Comparison of ENCODE assay signal across 24 cellular contexts in the genomic region with DNA sequence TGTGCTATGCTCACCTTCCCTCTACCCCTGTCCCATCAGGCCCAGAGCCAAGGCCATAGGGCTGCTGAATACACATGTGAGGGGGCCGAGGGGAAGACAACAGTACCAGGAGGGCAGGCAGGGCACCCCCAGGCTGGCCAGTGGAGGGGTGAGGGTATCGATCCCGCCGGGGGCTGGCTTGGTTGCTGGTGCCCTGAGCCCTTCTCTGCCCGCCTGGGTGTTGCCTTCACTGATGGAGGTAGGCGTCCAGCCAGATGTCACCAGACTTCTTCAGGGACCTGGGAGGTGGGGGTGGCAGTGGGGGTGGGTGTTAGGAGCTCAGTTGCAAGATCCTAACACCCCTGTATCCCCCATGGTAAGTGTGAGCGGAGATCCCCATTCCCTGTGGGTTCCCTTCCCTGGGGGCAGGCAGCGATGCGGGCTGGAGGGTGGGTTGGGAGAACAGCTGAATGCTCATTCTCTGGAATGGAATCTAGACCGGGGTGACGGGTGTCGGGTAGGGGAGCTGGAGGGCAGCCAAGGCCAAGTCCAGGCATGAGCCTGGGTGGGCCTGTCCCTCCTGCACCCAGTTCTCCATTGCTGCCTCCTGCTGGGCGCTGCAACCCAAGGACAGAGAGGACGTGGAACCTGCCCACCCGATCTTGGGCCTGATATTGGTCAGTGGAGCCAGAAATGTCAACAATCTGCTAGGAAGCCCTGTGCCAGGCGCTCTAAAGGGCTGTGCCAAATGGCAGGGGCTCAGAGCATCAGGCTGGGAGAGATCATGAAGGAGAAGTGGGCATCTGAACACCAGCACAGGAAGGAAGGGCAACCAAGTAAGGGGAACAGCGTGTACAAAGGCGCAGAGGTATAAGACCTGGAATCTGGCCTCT. TPM values are rescaled to one million over a fixed set of nuclear protein-coding genes. Genes with fewer than 3 reads are reported as not detected.
DNase-seq lines count a peak whose midpoint lies in the region; ATAC-seq and TF ChIP-seq lines count a peak whose summit lies in the region.
"Had no signal": no experiment of that assay in that cellular context is flagged by ENCODE, and none has a peak within 500 bp of the region (broad histone marks: within the 10 kb centered on the region; RNA-seq: fewer than 3 reads in every experiment).

No MANE protein-coding gene starts in this region.

- H3K27ac Mint-ChIP-seq in Calu3 (ENCODE audit: unreplicated experiment) = peak overlapping the region; percentile 39
- H3K27ac Mint-ChIP-seq: activated CD4-positive, alpha-beta T cell treated with anti-CD3 and anti-CD28 coated beads, Interleukin-2, amount 10 ng/mL, durations not matched to agents 7 days and 5 days; activated naive CD8-positive, alpha-beta T cell treated with anti-CD3 and anti-CD28 coated beads, Interleukin-2, amount 50 U/mL, for 24 hours; nephron had no signal

- DNase-seq in Calu3 (no peak), RWPE1 (ENCODE audit: low spot score) (no peak), left cardiac atrium (no peak), mucosa of descending colon (no peak), kidney tubule cell (ENCODE audit: low spot score) (no peak)
- DNase-seq: activated CD4-positive, alpha-beta T cell treated with anti-CD3 and anti-CD28 coated beads, Interleukin-2, amount 10 ng/mL, durations not matched to agents 7 days and 5 days; activated naive CD8-positive, alpha-beta T cell treated with anti-CD3 and anti-CD28 coated beads, Interleukin-2, amount 50 U/mL, for 24 hours; activated T-cell treated with anti-CD3 and anti-CD28 coated beads, Interleukin-2, amount 50 U/mL, for 4 hours; BE2C; DMS53; islet precursor cell; NCI-H1436; NCI-H2107; NK-92 treated with Interleukin-12 subunit alpha and Interleukin-12 subunit beta, amount 100 ng/mL, for 24 hours; stimulated activated naive CD4-positive, alpha-beta T cell treated with Interleukin-2 at 50 U/mL for 16 hours had no signal

- no peak overlapping the region for H3K4me2 ChIP-seq in parathyroid adenoma (ENCODE audit: low read length)

- BruUV-seq in Calu3 (replicated peaks; lab: Mats Ljungman, UMichigan) = no TSS peak

- H3K27ac ChIP-seq in RWPE1 (peak overlapping the region; percentile 71), parathyroid adenoma (peak overlapping the region; percentile 44)
- H3K27ac ChIP-seq: lower lobe of right lung, SJSA1, testis had no signal

- H3K4me1 Mint-ChIP-seq in Calu3 (ENCODE audit: low read depth, unreplicated experiment) = peaks cover 8% of the 10 kb centered on the region

- H2AFZ ChIP-seq in parathyroid adenoma = no peak overlapping the region

- intact Hi-C loops in Calu3 (cut with micrococcal nuclease; ENCODE audit: unreplicated experiment) = no loop called here
- intact Hi-C loops in left cardiac atrium (cut with DNase I) = no loop called here
- intact Hi-C loops in mucosa of descending colon (cut with DNase I, micrococcal nuclease) = no loop called here

- H3K36me3 Mint-ChIP-seq in Calu3 (ENCODE audit: insufficient read depth, unreplicated experiment) = no peaks in the 10 kb centered on the region

- no peak overlapping the region for H3K4me3 ChIP-seq in parathyroid adenoma (ENCODE audit: low read depth, low read length)
- no peak overlapping the region for H3K4me3 ChIP-seq in mucosa of descending colon
- H3K4me3 ChIP-seq: HAP-1, lower lobe of right lung, SJSA1, testis had no signal

- no peak overlapping the region for H3K9ac ChIP-seq in parathyroid adenoma

- peak; percentile 1 to 28 for ATAC-seq in left cardiac atrium
- no peak for ATAC-seq in mucosa of descending colon
- ATAC-seq in GM21825 (IDR thresholded peaks at IDR 0.05; ENCODE audit: unreplicated experiment) = no peak
- ATAC-seq in HG03520 (IDR thresholded peaks at IDR 0.05; ENCODE audit: unreplicated experiment) = no peak
- ATAC-seq: activated naive CD8-positive, alpha-beta T cell treated with anti-CD3 and anti-CD28 coated beads, Interleukin-2, amount 50 U/mL, for 24 hours; activated T-cell treated with anti-CD3 and anti-CD28 coated beads, Interleukin-2, amount 50 U/mL, for 4 hours had no signal

- H3K27me3 ChIP-seq in parathyroid adenoma (ENCODE audit: control insufficient read depth, insufficient read depth, low read length) = no peaks in the 10 kb centered on the region
- H3K27me3 ChIP-seq: BE2C, SJSA1, testis had no signal

- no peak for TF ChIP-seq CTCF in Calu3 (IDR thresholded peaks at IDR 0.05; ENCODE audit: unreplicated experiment)
- TF ChIP-seq CTCF in RWPE1 (conservative IDR thresholded peaks at IDR 0.05; ENCODE audit: low read depth) = no peak
- no peak for TF ChIP-seq CTCF in parathyroid adenoma (IDR thresholded peaks at IDR 0.05)
- TF ChIP-seq CTCF in mucosa of descending colon (IDR thresholded peaks at IDR 0.05) = no peak

- no peak overlapping the region for H3K4me3 Mint-ChIP-seq in Calu3 (ENCODE audit: low read depth, unreplicated experiment)
- H3K4me3 Mint-ChIP-seq: activated CD4-positive, alpha-beta T cell treated with anti-CD3 and anti-CD28 coated beads, Interleukin-2, amount 10 ng/mL, durations not matched to agents 7 days and 5 days; activated naive CD8-positive, alpha-beta T cell treated with anti-CD3 and anti-CD28 coated beads, Interleukin-2, amount 50 U/mL, for 24 hours; activated T-cell treated with anti-CD3 and anti-CD28 coated beads, Interleukin-2, amount 50 U/mL, for 4 hours; central memory CD8-positive, alpha-beta T cell; nephron had no signal

- no peaks in the 10 kb centered on the region for H3K36me3 ChIP-seq in parathyroid adenoma (ENCODE audit: control insufficient read depth, insufficient read depth, low read length)
- no peaks in the 10 kb centered on the region for H3K36me3 ChIP-seq in mucosa of descending colon (ENCODE audit: low read depth)
- H3K36me3 ChIP-seq: BE2C, HAP-1 had no signal

- no peaks in the 10 kb centered on the region for H3K27me3 Mint-ChIP-seq in Calu3 (ENCODE audit: unreplicated experiment)

- CTCF ChIA-PET in Calu3 (lab: Charles Lee) (no interaction called here), RWPE1 (lab: Yijun Ruan, JAX) (interaction anchor here (0.6 to 1.7 kb wide), 7 partner anchors 10 to 208 kb away, joined by 3 to 8 read pairs (median 5); no protein-coding TSS in a partner anchor)

- H3K9me3 ChIP-seq in parathyroid adenoma (ENCODE audit: control insufficient read depth, low read length) (no peaks in the 10 kb centered on the region), mucosa of descending colon (no peaks in the 10 kb centered on the region)
- H3K9me3 ChIP-seq: BE2C, HAP-1, lower lobe of right lung, SJSA1, testis had no signal

- H3K4me1 ChIP-seq in parathyroid adenoma (no peaks in the 10 kb centered on the region), mucosa of descending colon (ENCODE audit: low read depth) (no peaks in the 10 kb centered on the region)
- H3K4me1 ChIP-seq: BE2C had no signal

- no peaks in the 10 kb centered on the region for H3K9me3 Mint-ChIP-seq in Calu3 (ENCODE audit: low read depth, unreplicated experiment)
- H3K9me3 Mint-ChIP-seq: activated CD4-positive, alpha-beta T cell treated with anti-CD3 and anti-CD28 coated beads, Interleukin-2, amount 10 ng/mL, durations not matched to agents 7 days and 5 days; activated naive CD8-positive, alpha-beta T cell treated with anti-CD3 and anti-CD28 coated beads, Interleukin-2, amount 50 U/mL, for 24 hours; activated T-cell treated with anti-CD3 and anti-CD28 coated beads, Interleukin-2, amount 50 U/mL, for 4 hours; central memory CD8-positive, alpha-beta T cell; nephron had no signal

- POLR2A ChIA-PET in RWPE1 (lab: Yijun Ruan, JAX; ENCODE audit: low non-redundant PET) = no interaction called here

- H3K79me2 ChIP-seq in parathyroid adenoma = no peaks in the 10 kb centered on the region

RNA-seq across cellular contexts. Expression of a gene that starts 17.5 kb away (rescaled TPM):
- total RNA-seq in Calu3 (2022) (19.7 and 20.5 TPM in 2 replicates), left cardiac atrium (10 to 100 TPM; 70.5 to 90.6 TPM), mucosa of descending colon (10 to 100 TPM in 2 of 3 donors, 1 to 10 TPM in 1; 8.4 to 21.0 (median 11.5) TPM)

RNA-seq across cellular contexts. Expression of a gene that starts 43.5 kb away (rescaled TPM):
- total RNA-seq in Calu3 (2022) = 0.76 and 2.4 TPM in 2 replicates
- total RNA-seq in left cardiac atrium = 10 to 100 TPM; 17.3 to 21.8 TPM
- total RNA-seq in mucosa of descending colon = 10 to 100 TPM in 2 of 3 donors, 1 to 10 TPM in 1; 2.6 to 15.0 (median 11.8) TPM
- total RNA-seq: activated CD4-positive, alpha-beta T cell treated with anti-CD3 and anti-CD28 coated beads, Interleukin-2, amount 10 ng/mL, durations not matched to agents 7 days and 5 days had no signal

RNA-seq across cellular contexts. Expression of a gene that starts 45.7 kb away (rescaled TPM):
- 8.5 and 19.2 TPM in 2 replicates for total RNA-seq in Calu3 (2022)
- total RNA-seq in left cardiac atrium = 10 to 100 TPM; 26.3 to 67.5 TPM
- 10 to 100 TPM in 1 of 3 donors, 1 to 10 TPM in 2; 2.5 to 29.3 (median 8.6) TPM for total RNA-seq in mucosa of descending colon

RNA-seq across cellular contexts. Expression of a gene that starts 57.0 kb away (rescaled TPM):
- total RNA-seq in Calu3 (2022) (55.6 and 74.1 TPM in 2 replicates), left cardiac atrium (10 to 100 TPM; 44.9 to 54.1 TPM), mucosa of descending colon (10 to 100 TPM in 1 of 3 donors, 1 to 10 TPM in 2; 2.8 to 17.3 (median 7.3) TPM)

Comparison
In these comparisons a context has a peak if more than half of its experiments do, and no peak if none do; other contexts are left out.
1. ATAC-seq: peak in left cardiac atrium (2 of 2); none in mucosa of descending colon (single experiment), GM21825 (single experiment) and HG03520 (single experiment).